22 cellular contexts compared by ENCODE assay signal in the genomic region with DNA sequence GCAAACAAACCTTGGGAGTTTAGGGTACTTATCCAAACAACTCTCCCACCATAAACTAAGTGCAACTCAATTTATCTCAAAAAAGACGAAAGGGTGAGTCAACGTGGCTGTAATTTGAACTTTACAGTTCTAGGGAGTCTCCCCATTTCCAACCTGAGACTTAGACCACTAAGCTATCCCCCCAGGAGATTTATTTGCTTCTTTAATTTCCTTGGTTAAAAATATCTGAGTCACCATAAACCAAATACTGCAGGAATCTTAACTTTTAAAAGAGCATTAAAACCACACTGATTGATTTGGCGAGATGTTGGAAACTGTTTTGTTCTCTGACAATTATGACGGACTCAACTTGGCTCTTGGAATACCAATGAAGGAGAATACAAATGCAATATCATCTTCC.
A peak's percentile ranks its signal among the peaks of the same experiment; 100 is the strongest.
DNase-seq lines count a peak whose midpoint lies in the region; ATAC-seq, FAIRE-seq and TF ChIP-seq lines count a peak whose summit lies in the region.
"Had no signal": no experiment of that assay in that cellular context is flagged by ENCODE, and none has a peak within 500 bp of the region (broad histone marks: within the 10 kb centered on the region; RNA-seq: fewer than 3 reads in every experiment).

No MANE protein-coding gene starts in this region.

- no peaks in the 10 kb centered on the region for H3K9me2 ChIP-seq in hepatocyte (replicated peaks; ENCODE audit: insufficient read depth)

- H2AFZ ChIP-seq in astrocyte (ENCODE audit: low read depth, low read length) (no peak overlapping the region), hepatocyte (no peak overlapping the region)

- no peak overlapping the region for H3K27ac Mint-ChIP-seq in astrocyte (ENCODE audit: unreplicated experiment)
- H3K27ac Mint-ChIP-seq: CD8-positive, alpha-beta memory T cell had no signal

- H3K36me3 ChIP-seq in astrocyte (ENCODE audit: insufficient read depth, low read length) (no peaks in the 10 kb centered on the region), hepatocyte (replicated peaks; ENCODE audit: insufficient read depth, low read depth) (no peaks in the 10 kb centered on the region), psoas muscle (ENCODE audit: insufficient read depth in 1 of 2, low read depth in 1 of 2) (no peaks in the 10 kb centered on the region)

- no peaks in the 10 kb centered on the region for H3K36me3 Mint-ChIP-seq in astrocyte (ENCODE audit: low read depth, unreplicated experiment)
- H3K36me3 Mint-ChIP-seq: CD8-positive, alpha-beta memory T cell had no signal

- no peak overlapping the region for H3K9ac ChIP-seq in astrocyte (ENCODE audit: low read length)

- DNase-seq in HT1080 (ENCODE audit: low read depth) (peak; percentile 30), astrocyte (ENCODE audit: low read depth) (peak; percentile 72), hepatocyte (ENCODE audit: low spot score) (no peak), psoas muscle (no peak), GM19238 (ENCODE audit: insufficient read length, low spot score) (no peak), activated gamma-delta T cell (lab: John Stamatoyannopoulos, UW) (no peak)
- no peak for DNase-seq in activated T-cell treated with anti-CD3 and anti-CD28 coated beads, Interleukin-2, amount 50 U/mL, for 48 hours
- DNase-seq: AML-193; C1 segment of cervical spinal cord; Calu3; CD8-positive, alpha-beta memory T cell; DMS53; HCEC 1CT; KG1; NCI-H1694; NCI-H2081; NCI-H2171; NCI-H446; NCI-H526 treated with DMSO at 0.1 percent for 48 hours; OCI-M1; Right ventricle myocardium superior had no signal

- no peaks in the 10 kb centered on the region for H3K9me3 Mint-ChIP-seq in astrocyte (ENCODE audit: unreplicated experiment)

- H3K4me2 ChIP-seq in astrocyte (ENCODE audit: low read length) (no peak overlapping the region), hepatocyte (no peak overlapping the region)

- no peaks in the 10 kb centered on the region for H3K4me1 ChIP-seq in astrocyte (ENCODE audit: insufficient read depth, low read length)
- H3K4me1 ChIP-seq in hepatocyte (ENCODE audit: insufficient read depth): peaks cover 11% of the 10 kb centered on the region
- H3K4me1 ChIP-seq in psoas muscle: no peaks in the 10 kb centered on the region

- H3K27me3 ChIP-seq in astrocyte (ENCODE audit: insufficient read depth, low read length) (no peaks in the 10 kb centered on the region), hepatocyte (no peaks in the 10 kb centered on the region), psoas muscle (ENCODE audit: insufficient read depth in 3 of 3, low read length in 2 of 3) (no peaks in the 10 kb centered on the region)

- H3K4me3 ChIP-seq in astrocyte (ENCODE audit: insufficient read depth, low read depth, low read length) (no peak overlapping the region), hepatocyte (no peak overlapping the region), psoas muscle (no peak overlapping the region)

- intact Hi-C loops in psoas muscle (cut with DNase I): no loop called here

- ATAC-seq in psoas muscle: no peak

- WGBS in hepatocyte (ENCODE audit: low lambda C conversion rate, missing lambda C conversion rate): 45% methylated on average over 4 of the region's 4 CpGs
- WGBS in psoas muscle, 3 donors: 52 to 63% (median 62%) methylated on average over 4 of the region's 4 CpGs

- TF ChIP-seq CTCF in astrocyte (IDR thresholded peaks at IDR 0.05; ENCODE audit: insufficient read depth, low read depth, low read length) (no peak), hepatocyte (IDR thresholded peaks at IDR 0.05; ENCODE audit: poor library complexity) (no peak), psoas muscle (IDR thresholded peaks at IDR 0.05) (no peak)

- H3K27ac ChIP-seq in astrocyte (ENCODE audit: low read depth, low read length): no peak overlapping the region
- peak overlapping the region; percentile 10 for H3K27ac ChIP-seq in hepatocyte
- no peak overlapping the region for H3K27ac ChIP-seq in psoas muscle

- H3K4me1 Mint-ChIP-seq in astrocyte (ENCODE audit: low read depth, unreplicated experiment): peaks cover 3% of the 10 kb centered on the region
- H3K4me1 Mint-ChIP-seq: CD8-positive, alpha-beta memory T cell had no signal

- no peaks in the 10 kb centered on the region for H3K9me3 ChIP-seq in astrocyte (ENCODE audit: insufficient read depth, low read depth, low read length)
- no peaks in the 10 kb centered on the region for H3K9me3 ChIP-seq in hepatocyte (ENCODE audit: low read depth)
- no peaks in the 10 kb centered on the region for H3K9me3 ChIP-seq in psoas muscle

- no peaks in the 10 kb centered on the region for H4K20me1 ChIP-seq in astrocyte (ENCODE audit: insufficient read depth, low read length)
- H4K20me1 ChIP-seq in hepatocyte (ENCODE audit: insufficient read depth, poor library complexity, severe bottlenecking): no peaks in the 10 kb centered on the region

- no peaks in the 10 kb centered on the region for H3K79me2 ChIP-seq in astrocyte (ENCODE audit: insufficient read depth, low read length)
- H3K79me2 ChIP-seq in hepatocyte: no peaks in the 10 kb centered on the region

- no peak overlapping the region for H3K4me3 Mint-ChIP-seq in astrocyte (ENCODE audit: unreplicated experiment)
- H3K4me3 Mint-ChIP-seq: CD8-positive, alpha-beta memory T cell had no signal

- no peak for FAIRE-seq in astrocyte (lab: Jason Lieb, UNC)
- FAIRE-seq: HTR-8/SVneo had no signal

- no peaks in the 10 kb centered on the region for H3K27me3 Mint-ChIP-seq in astrocyte (ENCODE audit: low read depth, unreplicated experiment)
- H3K27me3 Mint-ChIP-seq: CD8-positive, alpha-beta memory T cell had no signal

Comparison
In these comparisons a context has a peak if more than half of its experiments do, and no peak if none do; other contexts are left out.
1. DNase-seq: peak in HT1080 (single experiment) and astrocyte (single experiment); none in hepatocyte (single experiment), psoas muscle (0 of 2), activated T-cell treated with anti-CD3 and anti-CD28 coated beads, Interleukin-2, amount 50 U/mL, for 48 hours (0 of 2), GM19238 (single experiment) and activated gamma-delta T cell (single experiment).